ENCODE assay signal across 1 cellular context in the genomic region with DNA sequence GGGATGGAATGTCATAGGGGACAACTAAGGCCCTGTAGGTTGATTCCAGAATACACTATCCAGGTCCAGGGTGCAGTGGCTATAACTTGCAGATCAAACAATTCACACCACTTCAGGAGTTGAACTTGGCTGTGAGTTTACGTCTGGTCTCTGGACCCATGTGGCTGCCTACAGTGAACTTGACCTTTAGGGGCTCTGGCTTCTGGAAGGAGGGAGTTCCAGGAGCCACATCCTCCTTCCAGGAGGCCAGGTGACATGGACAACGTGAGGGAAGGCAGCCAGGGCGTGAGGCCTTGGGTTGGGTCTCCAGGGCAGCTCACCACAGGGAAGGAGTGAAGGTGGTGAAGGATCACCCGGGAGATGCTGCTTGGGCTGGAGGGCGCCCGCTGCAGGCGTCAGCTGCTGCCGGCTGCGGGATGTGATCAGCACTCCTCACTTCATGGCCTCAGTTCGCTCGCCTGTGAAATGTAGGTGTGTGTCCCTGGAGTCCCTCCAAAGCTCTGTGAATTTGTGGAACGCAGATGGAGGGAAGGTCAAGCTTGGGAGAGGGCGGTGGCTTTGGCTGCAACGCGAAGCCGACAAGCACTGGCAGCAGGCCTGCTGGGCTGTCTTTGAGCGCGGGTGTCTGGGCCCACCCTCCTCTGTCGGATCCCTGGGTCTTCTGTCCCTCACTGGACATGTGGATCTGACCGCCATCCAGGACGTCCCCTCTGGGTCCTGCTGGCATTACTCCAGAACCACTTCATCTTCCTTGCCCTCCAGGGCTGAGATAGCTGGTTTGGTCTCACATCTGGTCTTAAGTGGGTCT.
TF ChIP-seq lines count a peak whose summit lies in the region.

No MANE protein-coding gene starts in this region.

TF ChIP-seq in IMR-90, 13 proteins besides CTCF, POLR2A, EP300 and RAD21:
- TF ChIP-seq BHLHE40 (IDR thresholded peaks at IDR 0.05; ENCODE audit: low read depth, low read length) = no peak
- TF ChIP-seq MXI1 (IDR thresholded peaks at IDR 0.05; ENCODE audit: borderline replicate concordance, low read depth, low read length) = no peak
- TF ChIP-seq CEBPB (IDR thresholded peaks at IDR 0.05; ENCODE audit: low read depth, low read length) = no peak
- TF ChIP-seq RCOR1 (IDR thresholded peaks at IDR 0.05; ENCODE audit: insufficient replicate concordance, low read length) = no peak
- no peak for TF ChIP-seq FOS (IDR thresholded peaks at IDR 0.05; ENCODE audit: low read depth, low read length)
- no peak for TF ChIP-seq MAZ (IDR thresholded peaks at IDR 0.05; ENCODE audit: borderline replicate concordance, low read depth, low read length)
- TF ChIP-seq MAFK (IDR thresholded peaks at IDR 0.05; ENCODE audit: low read depth, low read length) = no peak
- no peak for TF ChIP-seq NFE2L2 (IDR thresholded peaks at IDR 0.05; ENCODE audit: low read depth, low read length)
- TF ChIP-seq, protein P1, sequence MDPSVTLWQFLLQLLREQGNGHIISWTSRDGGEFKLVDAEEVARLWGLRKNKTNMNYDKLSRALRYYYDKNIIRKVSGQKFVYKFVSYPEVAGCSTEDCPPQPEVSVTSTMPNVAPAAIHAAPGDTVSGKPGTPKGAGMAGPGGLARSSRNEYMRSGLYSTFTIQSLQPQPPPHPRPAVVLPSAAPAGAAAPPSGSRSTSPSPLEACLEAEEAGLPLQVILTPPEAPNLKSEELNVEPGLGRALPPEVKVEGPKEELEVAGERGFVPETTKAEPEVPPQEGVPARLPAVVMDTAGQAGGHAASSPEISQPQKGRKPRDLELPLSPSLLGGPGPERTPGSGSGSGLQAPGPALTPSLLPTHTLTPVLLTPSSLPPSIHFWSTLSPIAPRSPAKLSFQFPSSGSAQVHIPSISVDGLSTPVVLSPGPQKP (IDR thresholded peaks at IDR 0.05; ENCODE audit: borderline replicate concordance, low read depth, low read length) = no peak
- no peak for TF ChIP-seq SMC3 (IDR thresholded peaks at IDR 0.05; ENCODE audit: low read depth, low read length)
- no peak for TF ChIP-seq USF2 (IDR thresholded peaks at IDR 0.05; ENCODE audit: low read depth, low read length)
- TF ChIP-seq RFX5 (IDR thresholded peaks at IDR 0.05; ENCODE audit: low read depth, low read length) = no peak
